ENCODE assay signal across 12 cellular contexts in the genomic region with DNA sequence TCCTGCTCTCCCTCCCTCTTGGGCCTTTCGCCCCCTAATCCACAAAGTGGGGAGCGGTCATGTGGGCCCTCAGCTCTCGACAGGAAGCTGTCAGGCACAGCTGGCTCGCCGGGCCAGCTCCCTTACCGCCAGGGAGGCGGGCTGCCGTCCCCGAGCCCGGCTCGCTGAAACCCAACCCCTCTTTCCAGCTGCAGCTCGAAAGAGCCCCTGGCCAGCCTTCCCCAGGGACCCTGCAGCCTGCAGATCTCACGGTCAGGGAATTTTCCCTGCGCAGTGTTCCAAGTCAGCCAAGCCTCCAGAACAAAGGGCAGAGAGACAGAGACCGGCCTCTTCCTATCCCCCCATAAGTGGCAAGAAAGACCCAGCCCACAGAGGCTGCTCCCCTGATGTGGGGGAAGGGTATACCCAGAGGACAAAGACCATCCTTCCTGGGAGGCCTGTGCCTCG. TPM values are rescaled to one million over a fixed set of nuclear protein-coding genes. Genes with fewer than 3 reads are reported as not detected.
A peak's percentile ranks its signal among the peaks of the same experiment; 100 is the strongest.
DNase-seq lines count a peak whose midpoint lies in the region; ATAC-seq and TF ChIP-seq lines count a peak whose summit lies in the region.
"Had no signal": no experiment of that assay in that cellular context is flagged by ENCODE, and none has a peak within 500 bp of the region (broad histone marks: within the 10 kb centered on the region; RNA-seq: fewer than 3 reads in every experiment).

No MANE protein-coding gene starts in this region.

- peak overlapping the region in 4 of 6 donors; percentile 33 to 69 (median 52) for H3K27ac Mint-ChIP-seq in naive B cell

- H3K27me3 Mint-ChIP-seq in naive B cell: no peaks in the 10 kb centered on the region

- DNase-seq in Right ventricle myocardium inferior (ENCODE audit: missing footprints) (no peak), cardiac septum (ENCODE audit: low spot score) (no peak), naive B cell (no peak), vagina (ENCODE audit: extremely low spot score in 2 of 2) (no peak), suprapubic skin (ENCODE audit: low spot score in 2 of 2) (no peak), H4 (ENCODE audit: low spot score) (no peak)
- DNase-seq: GF-D8, HCEC 1CT, Karpas-422, T-helper 2 cell had no signal

- peak overlapping the region in 6 of 8 donors; percentile 12 to 70 (median 54) for H3K4me3 Mint-ChIP-seq in naive B cell

- TF ChIP-seq EP300 in suprapubic skin (IDR thresholded peaks at IDR 0.05): no peak

- H3K27me3 ChIP-seq in ectodermal cell (ENCODE audit: control insufficient read depth, insufficient read depth, low read length, poor library complexity, severe bottlenecking): no peaks in the 10 kb centered on the region
- H3K27me3 ChIP-seq in vagina: no peaks in the 10 kb centered on the region
- no peaks in the 10 kb centered on the region for H3K27me3 ChIP-seq in suprapubic skin

- no peaks in the 10 kb centered on the region for H3K9me3 ChIP-seq in ectodermal cell (ENCODE audit: control insufficient read depth, low read length)
- no peaks in the 10 kb centered on the region for H3K9me3 ChIP-seq in vagina
- no peaks in the 10 kb centered on the region for H3K9me3 ChIP-seq in suprapubic skin

- H3K4me1 ChIP-seq in ectodermal cell (ENCODE audit: control insufficient read depth, insufficient read depth, low read length) (peaks cover 20% of the 10 kb centered on the region), vagina (peaks cover 10% of the 10 kb centered on the region), suprapubic skin (no peaks in the 10 kb centered on the region)

- TF ChIP-seq CTCF in vagina (IDR thresholded peaks at IDR 0.05) (no peak), suprapubic skin (IDR thresholded peaks at IDR 0.05) (no peak)

- WGBS in ectodermal cell, 2 experiments: 7% methylated on average over 15 to 16 of the region's 16 CpGs
- WGBS in suprapubic skin: 70% methylated on average over 3 of the region's 16 CpGs

- H3K9me3 Mint-ChIP-seq in naive B cell: no peaks in the 10 kb centered on the region

- H3K4me1 Mint-ChIP-seq in naive B cell: peaks cover 30 to 42% (median 31%) of the 10 kb centered on the region in 3 donors

- H3K4me3 ChIP-seq in ectodermal cell (ENCODE audit: insufficient read depth, low read depth, low read length): no peak overlapping the region
- peak overlapping the region in 1 of 2 donors; percentile 16 for H3K4me3 ChIP-seq in vagina
- H3K4me3 ChIP-seq in suprapubic skin: no peak overlapping the region

- TF ChIP-seq POLR2A in vagina (IDR thresholded peaks at IDR 0.05): no peak
- no peak for TF ChIP-seq POLR2A in suprapubic skin (IDR thresholded peaks at IDR 0.05)

- no peaks in the 10 kb centered on the region for H3K36me3 ChIP-seq in ectodermal cell (ENCODE audit: control insufficient read depth, insufficient read depth, low read length)
- no peaks in the 10 kb centered on the region for H3K36me3 ChIP-seq in vagina
- no peaks in the 10 kb centered on the region for H3K36me3 ChIP-seq in suprapubic skin

- ATAC-seq in Right ventricle myocardium inferior (peak; percentile 81), naive B cell (ENCODE audit: low read depth in 2 of 2) (peak in 1 of 2 donors; percentile 14), GM19395 (IDR thresholded peaks at IDR 0.05; ENCODE audit: unreplicated experiment) (no peak)

- H3K36me3 Mint-ChIP-seq in naive B cell: no peaks in the 10 kb centered on the region

- H3K27ac ChIP-seq in ectodermal cell (ENCODE audit: insufficient read depth, low read depth, low read length, poor library complexity, severe bottlenecking) (peak overlapping the region; percentile 57), vagina (peak overlapping the region; percentile 10), suprapubic skin (no peak overlapping the region)

- intact Hi-C loops in Right ventricle myocardium inferior (cut with DNase I) (no loop called here), cardiac septum (cut with DNase I) (no loop called here), vagina (cut with DNase I) (no loop called here)

RNA-seq across cellular contexts. Expression of a gene that starts 32.8 kb away (rescaled TPM):
- total RNA-seq in Right ventricle myocardium inferior (31.3 TPM), cardiac septum (30.2 TPM), vagina (25.5 TPM), suprapubic skin (10 to 100 TPM; 12.8 to 26.5 (median 17.7) TPM)
- 74.2 TPM for polyA plus RNA-seq in ectodermal cell (2013, experiment 1 of 4)
- polyA plus RNA-seq in ectodermal cell (2013, experiment 2 of 4): 71.1 TPM
- polyA plus RNA-seq in ectodermal cell (2013, experiment 3 of 4): 52.9 TPM
- polyA plus RNA-seq in ectodermal cell (2013, experiment 4 of 4): 62.1 TPM
- polyA plus RNA-seq in naive B cell (ENCODE audit: low read depth in 6 of 6): 10 to 100 TPM; 26.2 to 48.5 (median 46.9) TPM
- 51.8 and 55.4 TPM in 2 replicates for total RNA-seq in H4 (2014; rRNA removed; shearing (Covaris generic))
